Comparison of ENCODE assay signal across 11 cellular contexts in the genomic region with DNA sequence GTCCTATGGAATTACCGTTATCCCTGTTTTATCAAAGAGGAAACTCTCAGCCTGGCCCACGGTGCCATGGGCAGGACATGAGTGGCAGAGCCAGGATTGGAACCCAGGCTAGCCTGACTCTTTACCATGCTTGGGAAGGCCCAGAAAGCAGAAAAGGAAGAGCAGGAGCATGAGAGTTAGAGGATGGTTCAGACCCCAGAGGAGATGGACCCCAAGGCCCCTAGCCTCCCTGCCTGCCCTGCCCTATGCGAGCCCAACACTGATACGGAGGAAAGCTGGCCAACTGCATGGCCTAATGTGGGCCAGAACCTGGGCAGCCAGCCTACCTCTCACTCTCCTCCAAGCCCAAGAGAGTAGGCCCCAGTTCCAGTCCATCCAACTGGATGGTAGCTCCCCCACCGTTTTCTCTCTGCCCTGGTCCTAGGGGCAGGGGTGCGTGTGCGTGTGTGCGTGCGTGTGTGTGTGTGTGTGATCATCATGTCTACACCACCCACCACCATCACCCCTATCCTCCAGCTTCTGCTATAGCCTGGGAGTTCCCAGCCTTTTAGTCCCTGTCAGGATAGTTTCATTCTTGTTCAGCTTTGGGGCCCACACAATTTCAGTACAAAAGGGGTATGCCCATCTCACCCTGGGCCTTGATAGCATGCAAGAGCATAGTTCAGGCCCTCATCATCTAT. TPM values are rescaled to one million over a fixed set of nuclear protein-coding genes. Genes with fewer than 3 reads are reported as not detected.
DNase-seq lines count a peak whose midpoint lies in the region; ATAC-seq and TF ChIP-seq lines count a peak whose summit lies in the region.
"Had no signal": no experiment of that assay in that cellular context is flagged by ENCODE, and none has a peak within 500 bp of the region (broad histone marks: within the 10 kb centered on the region; RNA-seq: fewer than 3 reads in every experiment).

No MANE protein-coding gene starts in this region.

- POLR2A ChIA-PET in CD4-positive, alpha-beta memory T cell (lab: Charles Lee; ENCODE audit: partially characterized antibody), result interaction anchor here (1.0 to 19.7 kb wide), 6 partner anchors 8 to 185 kb away, joined by 3 to 527 read pairs (median 4); a partner anchor contains a TSS

- H3K4me1 ChIP-seq in CD4-positive, alpha-beta memory T cell (ENCODE audit: insufficient read depth, low read length), result peaks cover 38% of the 10 kb centered on the region
- H3K4me1 ChIP-seq in mammary epithelial cell (ENCODE audit: insufficient read depth, low read length), result peaks cover 33% of the 10 kb centered on the region
- H3K4me1 ChIP-seq in gastrocnemius medialis, result peaks cover 15 to 23% of the 10 kb centered on the region in 2 donors

- H3K9me3 ChIP-seq in CD4-positive, alpha-beta memory T cell (ENCODE audit: control insufficient read depth in 1 of 2, low read length in 2 of 2), result no peaks in the 10 kb centered on the region
- H3K9me3 ChIP-seq in mammary epithelial cell (replicated peaks; ENCODE audit: insufficient read depth, low read length) (no peaks in the 10 kb centered on the region), gastrocnemius medialis (no peaks in the 10 kb centered on the region)
- H3K9me3 ChIP-seq: MG63 had no signal

- H3K79me2 ChIP-seq in mammary epithelial cell (ENCODE audit: insufficient read depth, low read length), result no peaks in the 10 kb centered on the region

- no peaks in the 10 kb centered on the region for H3K27me3 ChIP-seq in CD4-positive, alpha-beta memory T cell (ENCODE audit: insufficient read depth, low read length)
- H3K27me3 ChIP-seq in mammary epithelial cell (ENCODE audit: insufficient read depth, low read length) (no peaks in the 10 kb centered on the region), gastrocnemius medialis (no peaks in the 10 kb centered on the region)
- H3K27me3 ChIP-seq: cardiac muscle cell, MG63 had no signal

- BruUV-seq in mammary epithelial cell (replicated peaks; lab: Mats Ljungman, UMichigan), result no TSS peak

- H3K9me3 Mint-ChIP-seq in CD4-positive, alpha-beta memory T cell, result peaks cover 0 to 3% (median 0%) of the 10 kb centered on the region in 8 donors

- intact Hi-C loops in CD4-positive, alpha-beta memory T cell (cut with micrococcal nuclease), result loop anchor here (2.0 to 10.0 kb wide), 2 partner anchors 17 to 407 kb away; a partner anchor contains a TSS
- intact Hi-C loops in mammary epithelial cell (cut with micrococcal nuclease) (no loop called here), gastrocnemius medialis (cut with DNase I; ENCODE audit: low total_unique reads) (loop anchor here (5.0 kb wide), 2 partner anchors 115 to 185 kb away; a partner anchor contains a TSS)

- TF ChIP-seq POLR2A in gastrocnemius medialis (IDR thresholded peaks at IDR 0.05), result no peak

- no peaks in the 10 kb centered on the region for H4K20me1 ChIP-seq in mammary epithelial cell (ENCODE audit: insufficient read depth, low read length)

- H3K9ac ChIP-seq in mammary epithelial cell (ENCODE audit: insufficient read depth, low read length), result no peak overlapping the region

- peak in 1 of 5 donors; percentile 53 for DNase-seq in CD4-positive, alpha-beta memory T cell
- DNase-seq in mammary epithelial cell (no peak), gastrocnemius medialis (no peak), SKM-1 (lab: John Stamatoyannopoulos, UW; ENCODE audit: unreplicated experiment) (no peak), GOT3 (lab: John Stamatoyannopoulos, UW) (no peak), GDM1 (lab: John Stamatoyannopoulos, UW) (no peak), SK-N-DZ (ENCODE audit: low spot score) (no peak)
- DNase-seq: MG63 had no signal

- no peak for TF ChIP-seq CTCF in mammary epithelial cell (conservative IDR thresholded peaks at IDR 0.05 in 1 of 2, IDR thresholded peaks at IDR 0.05 in 1 of 2; ENCODE audit: extremely low read depth in 1 of 2, insufficient read depth in 1 of 2, low read depth in 1 of 2, low read length in 2 of 2)
- TF ChIP-seq CTCF in gastrocnemius medialis (IDR thresholded peaks at IDR 0.05 in 4 of 5, conservative IDR thresholded peaks at IDR 0.05 in 1 of 5), result no peak

- peak overlapping the region; percentile 78 for H3K27ac ChIP-seq in CD4-positive, alpha-beta memory T cell (ENCODE audit: low read depth, low read length)
- H3K27ac ChIP-seq in mammary epithelial cell (ENCODE audit: insufficient read depth, low read depth, low read length), result peak overlapping the region; percentile 49
- peak overlapping the region; percentile 50 to 80 (median 74) for H3K27ac ChIP-seq in gastrocnemius medialis
- H3K27ac ChIP-seq: cardiac muscle cell, SK-N-MC had no signal

- H3K4me1 Mint-ChIP-seq in CD4-positive, alpha-beta memory T cell, result peaks cover 42 to 66% (median 51%) of the 10 kb centered on the region in 4 donors

- ATAC-seq in HG03108 (IDR thresholded peaks at IDR 0.05; ENCODE audit: unreplicated experiment) (peak; percentile 5), gastrocnemius medialis (no peak)

- H3K4me3 ChIP-seq in CD4-positive, alpha-beta memory T cell (ENCODE audit: low read length in 2 of 2), result no peak overlapping the region
- H3K4me3 ChIP-seq in mammary epithelial cell (replicated peaks in 1 of 3; ENCODE audit: insufficient read depth in 1 of 3, low read depth in 2 of 3, low read length in 3 of 3), result no peak overlapping the region
- H3K4me3 ChIP-seq in gastrocnemius medialis, result no peak overlapping the region
- H3K4me3 ChIP-seq: cardiac muscle cell, MG63, SK-N-MC had no signal

- in situ Hi-C loops in mammary epithelial cell (cut with MboI; ENCODE audit: low sequenced_read_pairs in 2 of 2), result loop anchor here in 1 of 2 donors (5.0 to 10.0 kb wide), 2 partner anchors 35 to 237 kb away; a partner anchor contains a TSS
- in situ Hi-C loops in gastrocnemius medialis (cut with MboI; ENCODE audit: low sequenced_read_pairs in 4 of 4), result loop anchor here in 3 of 4 donors (5.0 kb wide), 1 partner anchor 35 kb away; no protein-coding TSS in a partner anchor

- H3K4me3 Mint-ChIP-seq in CD4-positive, alpha-beta memory T cell, result peak overlapping the region in 4 of 8 donors; percentile 57 to 85 (median 82)

- CTCF ChIA-PET in CD4-positive, alpha-beta memory T cell (lab: Charles Lee; ENCODE audit: partially characterized antibody), result interaction anchor here (0.8 to 18.7 kb wide), 11 partner anchors 9 to 159 kb away, joined by 3 to 716 read pairs (median 8); a partner anchor contains a TSS
- CTCF ChIA-PET in mammary epithelial cell (lab: Charles Lee; ENCODE audit: low non-redundant PET), result interaction anchor here (1.3 kb wide), 1 partner anchor 32 kb away, joined by 8 read pairs; no protein-coding TSS in a partner anchor

- 96% methylated on average over 9 of the region's 9 CpGs for WGBS in mammary epithelial cell (ENCODE audit: low coverage, missing lambda C conversion rate)

- peaks cover 0 to 4% of the 10 kb centered on the region in 2 donors for H3K36me3 Mint-ChIP-seq in CD4-positive, alpha-beta memory T cell

- peak overlapping the region; percentile 90 to 100 (median 99) for H3K27ac Mint-ChIP-seq in CD4-positive, alpha-beta memory T cell

- H3K4me2 ChIP-seq in mammary epithelial cell (ENCODE audit: insufficient read depth, low read depth, low read length), result no peak overlapping the region

- no peaks in the 10 kb centered on the region for H3K36me3 ChIP-seq in CD4-positive, alpha-beta memory T cell (ENCODE audit: insufficient read depth, low read length)
- H3K36me3 ChIP-seq in mammary epithelial cell (ENCODE audit: insufficient read depth, low read length) (no peaks in the 10 kb centered on the region), gastrocnemius medialis (no peaks in the 10 kb centered on the region)
- H3K36me3 ChIP-seq: MG63 had no signal

- H3K27me3 Mint-ChIP-seq in CD4-positive, alpha-beta memory T cell, result peaks cover 3 to 4% of the 10 kb centered on the region in 2 donors

- no peak overlapping the region for H2AFZ ChIP-seq in mammary epithelial cell (ENCODE audit: low read depth, low read length)

- dilution Hi-C loops in mammary epithelial cell (cut with HindIII; ENCODE audit: low sequenced_read_pairs), result no loop called here

RNA-seq across cellular contexts. Expression of a gene that starts 15.4 kb away (rescaled TPM):
- not detected for total RNA-seq in CD4-positive, alpha-beta memory T cell
- polyA plus RNA-seq in CD4-positive, alpha-beta memory T cell, result not detected
- total RNA-seq in mammary epithelial cell, result 1 to 10 TPM; 1.9 to 2.5 TPM
- 1.3 TPM for polyA plus RNA-seq in mammary epithelial cell
- 1.2 TPM for polyA minus RNA-seq in mammary epithelial cell
- not detected for total RNA-seq in gastrocnemius medialis
- 52.8 and 57.8 TPM in 2 replicates for polyA plus RNA-seq in SK-N-DZ (2014; cell fraction: cytosol; rRNA removed)
- 24.5 and 43.5 TPM in 2 replicates for polyA plus RNA-seq in SK-N-DZ (2014; cell fraction: nucleus; rRNA removed)

RNA-seq across cellular contexts. Expression of a gene that starts 16.9 kb away (rescaled TPM):
- 10 to 100 TPM; 29.7 to 33.8 TPM for total RNA-seq in CD4-positive, alpha-beta memory T cell
- polyA plus RNA-seq in CD4-positive, alpha-beta memory T cell, result 10 to 100 TPM; 19.1 to 47.1 TPM
- 100 to 1,000 TPM; 389 to 797 TPM for total RNA-seq in mammary epithelial cell
- polyA plus RNA-seq in mammary epithelial cell, result 759 TPM
- polyA minus RNA-seq in mammary epithelial cell, result 852 TPM
- total RNA-seq in gastrocnemius medialis, result 100 to 1,000 TPM; 143 to 244 (median 220) TPM
- polyA plus RNA-seq in SK-N-DZ (2014; cell fraction: cytosol; rRNA removed), result 18.7 and 26.6 TPM in 2 replicates
- 41.9 and 45.0 TPM in 2 replicates for polyA plus RNA-seq in SK-N-DZ (2014; cell fraction: nucleus; rRNA removed)

RNA-seq across cellular contexts. Expression of a gene that starts 36.7 kb away (rescaled TPM):
- 1 to 10 TPM in 1 of 2 experiments, under 1 TPM in 1; 0.53 to 1.5 TPM for total RNA-seq in CD4-positive, alpha-beta memory T cell
- polyA plus RNA-seq in CD4-positive, alpha-beta memory T cell, result 1 to 10 TPM; 5.9 to 6.6 TPM
- 10 to 100 TPM; 24.0 to 44.4 TPM for total RNA-seq in mammary epithelial cell
- 131 TPM for polyA plus RNA-seq in mammary epithelial cell
- polyA minus RNA-seq in mammary epithelial cell, result 110 TPM
- 1 to 10 TPM in 1 of 4 donors, not detected in 3; 1.2 TPM for total RNA-seq in gastrocnemius medialis
- 0.30 and 0.85 TPM in 2 replicates for polyA plus RNA-seq in SK-N-DZ (2014; cell fraction: cytosol; rRNA removed)
- not detected in 2 replicates for polyA plus RNA-seq in SK-N-DZ (2014; cell fraction: nucleus; rRNA removed)

RNA-seq across cellular contexts. Expression of a gene that starts 43.1 kb away (rescaled TPM):
- 10 to 100 TPM; 33.0 to 35.5 TPM for total RNA-seq in CD4-positive, alpha-beta memory T cell
- 100 to 1,000 TPM; 136 to 151 TPM for polyA plus RNA-seq in CD4-positive, alpha-beta memory T cell
- 10 to 100 TPM; 43.7 to 71.3 TPM for total RNA-seq in mammary epithelial cell
- 128 TPM for polyA plus RNA-seq in mammary epithelial cell
- 82.3 TPM for polyA minus RNA-seq in mammary epithelial cell
- 10 to 100 TPM; 51.5 to 82.7 (median 72.6) TPM for total RNA-seq in gastrocnemius medialis
- polyA plus RNA-seq in SK-N-DZ (2014; cell fraction: cytosol; rRNA removed), result 43.7 and 52.4 TPM in 2 replicates
- 21.0 and 33.7 TPM in 2 replicates for polyA plus RNA-seq in SK-N-DZ (2014; cell fraction: nucleus; rRNA removed)

RNA-seq across cellular contexts. Expression of a gene that starts 44.0 kb away (rescaled TPM):
- total RNA-seq in CD4-positive, alpha-beta memory T cell, result 10 to 100 TPM; 38.0 to 39.5 TPM
- 10 to 100 TPM in 1 of 2 donors, 1 to 10 TPM in 1; 8.9 to 12.7 TPM for polyA plus RNA-seq in CD4-positive, alpha-beta memory T cell
- total RNA-seq in mammary epithelial cell, result 10 to 100 TPM; 20.3 to 39.9 TPM
- 34.3 TPM for polyA plus RNA-seq in mammary epithelial cell
- 57.3 TPM for polyA minus RNA-seq in mammary epithelial cell
- total RNA-seq in gastrocnemius medialis, result 10 to 100 TPM; 42.3 to 60.1 (median 46.0) TPM
- 49.8 and 51.3 TPM in 2 replicates for polyA plus RNA-seq in SK-N-DZ (2014; cell fraction: cytosol; rRNA removed)
- polyA plus RNA-seq in SK-N-DZ (2014; cell fraction: nucleus; rRNA removed), result 78.6 and 82.4 TPM in 2 replicates

Comparison
In these comparisons a context has a peak if more than half of its experiments do, and no peak if none do; other contexts are left out.
1. RNA of a gene that starts 16.9 kb away (total RNA-seq): 389 to 797 TPM in mammary epithelial cell and 143 to 244 TPM in gastrocnemius medialis; 29.7 to 33.8 TPM in CD4-positive, alpha-beta memory T cell; every median in the first group is over 4 times any median in the second.
2. RNA of a gene that starts 36.7 kb away (total RNA-seq): 24.0 to 44.4 TPM in mammary epithelial cell; 0.53 to 1.5 TPM in CD4-positive, alpha-beta memory T cell and 1.2 TPM in gastrocnemius medialis; every median in the first group is over 10 times any median in the second.
3. Peak in every context shown above with its lines, with median percentiles within 50 percentile points of each other: H3K27ac ChIP-seq.